ENCODE assay signal across 9 cellular contexts in the genomic region with DNA sequence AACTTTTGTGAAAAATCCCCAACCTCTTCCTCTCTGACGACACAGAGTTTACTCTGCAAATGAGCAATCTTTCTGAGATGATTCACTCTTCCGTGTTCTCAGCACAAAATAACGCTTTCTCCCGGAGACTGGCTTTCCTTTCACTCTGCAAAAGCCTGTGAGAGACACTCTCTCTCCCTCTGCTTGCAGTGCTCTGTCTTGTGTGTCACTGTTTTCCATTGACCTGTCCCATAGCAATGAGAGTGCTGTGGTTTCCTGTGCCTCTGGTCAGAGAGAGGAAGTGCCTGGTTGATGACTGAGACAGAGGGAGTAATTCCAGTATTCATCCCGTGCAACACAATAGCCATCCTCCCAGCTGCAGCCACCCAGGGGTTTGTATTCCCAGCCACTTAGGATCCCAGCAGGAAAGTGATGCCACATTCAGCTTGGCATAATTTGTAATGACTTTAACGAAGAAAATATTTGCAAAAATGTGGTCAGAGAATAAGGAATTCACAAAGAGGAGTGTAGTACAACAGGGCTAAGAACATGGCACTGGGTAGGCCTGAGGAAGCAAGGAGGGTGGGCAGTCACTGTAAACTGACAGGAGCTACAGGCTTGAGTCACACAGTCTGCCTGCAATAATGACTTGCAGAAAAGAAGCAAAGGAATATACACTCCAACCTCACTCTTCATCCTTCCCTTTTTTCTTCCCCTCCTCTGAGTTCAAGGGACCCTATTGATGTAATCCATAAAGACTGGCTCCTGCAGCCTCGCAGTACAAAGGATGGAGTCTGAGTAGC.
A peak's percentile ranks its signal among the peaks of the same experiment; 100 is the strongest.
DNase-seq lines count a peak whose midpoint lies in the region; ATAC-seq and TF ChIP-seq lines count a peak whose summit lies in the region.
"Had no signal": no experiment of that assay in that cellular context is flagged by ENCODE, and none has a peak within 500 bp of the region (broad histone marks: within the 10 kb centered on the region; RNA-seq: fewer than 3 reads in every experiment).

No MANE protein-coding gene starts in this region.

- H3K4me3 Mint-ChIP-seq in CD8-positive, alpha-beta memory T cell = no peak overlapping the region
- H3K4me3 Mint-ChIP-seq: activated B cell treated with CpG ODN at 0.5 μM for 24 hours had no signal

- POLR2A ChIA-PET in CD8-positive, alpha-beta memory T cell (lab: Charles Lee) = no interaction called here

- DNase-seq in EL (peak; percentile 99), fibroblast of peridontal ligament (ENCODE audit: extremely low read depth) (peak; percentile 93), skeletal muscle cell (ENCODE audit: low read depth) (peak; percentile 99), NCI-H1105 treated with DMSO at 0.1 percent for 48 hours (lab: John Stamatoyannopoulos, UW) (no peak)
- no peak for DNase-seq in CD8-positive, alpha-beta memory T cell
- DNase-seq: activated B cell treated with CpG ODN at 0.5 μM for 24 hours had no signal

- H3K9me3 Mint-ChIP-seq in CD8-positive, alpha-beta memory T cell = no peaks in the 10 kb centered on the region
- H3K9me3 Mint-ChIP-seq: activated B cell treated with CpG ODN at 0.5 μM for 24 hours had no signal

- H3K4me3 ChIP-seq in skeletal muscle cell (ENCODE audit: low read depth, low read length) = peak overlapping the region; percentile 33
- no peak overlapping the region for H3K4me3 ChIP-seq in CD8-positive, alpha-beta memory T cell (ENCODE audit: low read length)

- peak; percentile 84 for ATAC-seq in GM19438 (IDR thresholded peaks at IDR 0.05; ENCODE audit: low read depth, unreplicated experiment)
- ATAC-seq in HG03280 (IDR thresholded peaks at IDR 0.05; ENCODE audit: unreplicated experiment) = peak; percentile 55
- peak; percentile 90 for ATAC-seq in SK-N-SH treated with all-trans-retinoic acid at 6 μM for 48 hours

- CTCF ChIA-PET in CD8-positive, alpha-beta memory T cell (lab: Charles Lee) = no interaction called here

- H3K27me3 Mint-ChIP-seq in CD8-positive, alpha-beta memory T cell = peaks cover 0 to 2% of the 10 kb centered on the region in 2 donors
- H3K27me3 Mint-ChIP-seq: activated B cell treated with CpG ODN at 0.5 μM for 24 hours had no signal

- no peaks in the 10 kb centered on the region for H3K4me1 Mint-ChIP-seq in CD8-positive, alpha-beta memory T cell
- H3K4me1 Mint-ChIP-seq: activated B cell treated with CpG ODN at 0.5 μM for 24 hours had no signal

- no peaks in the 10 kb centered on the region for H3K9me3 ChIP-seq in CD8-positive, alpha-beta memory T cell (ENCODE audit: low read length)

- peak overlapping the region in 1 of 8 donors; percentile 8 for H3K27ac Mint-ChIP-seq in CD8-positive, alpha-beta memory T cell
- H3K27ac Mint-ChIP-seq: activated B cell treated with CpG ODN at 0.5 μM for 24 hours had no signal

- no peak overlapping the region for H3K27ac ChIP-seq in CD8-positive, alpha-beta memory T cell (ENCODE audit: low read depth, low read length)

- H3K36me3 Mint-ChIP-seq in CD8-positive, alpha-beta memory T cell = no peaks in the 10 kb centered on the region

- H3K27me3 ChIP-seq in CD8-positive, alpha-beta memory T cell (ENCODE audit: insufficient read depth, low read length, poor library complexity, severe bottlenecking) = no peaks in the 10 kb centered on the region

- no peaks in the 10 kb centered on the region for H3K4me1 ChIP-seq in CD8-positive, alpha-beta memory T cell (ENCODE audit: insufficient read depth, low read length)

- H3K36me3 ChIP-seq in CD8-positive, alpha-beta memory T cell (ENCODE audit: insufficient read depth, low read length) = no peaks in the 10 kb centered on the region

TF ChIP-seq in SK-N-SH treated with all-trans-retinoic acid at 6 μM for 48 hours, 23 proteins besides CTCF, POLR2A, EP300 and RAD21:
- TF ChIP-seq GLIS3 (CRISPR knock-in tag; IDR thresholded peaks at IDR 0.05) = no peak
- no peak for TF ChIP-seq SNAI2 (CRISPR knock-in tag; IDR thresholded peaks at IDR 0.05)
- TF ChIP-seq ZNF565 (CRISPR knock-in tag; conservative IDR thresholded peaks at IDR 0.05; ENCODE audit: low read depth) = no peak
- TF ChIP-seq ZFP30 (CRISPR knock-in tag; IDR thresholded peaks at IDR 0.05) = no peak
- TF ChIP-seq PPARA (CRISPR knock-in tag; IDR thresholded peaks at IDR 0.05; ENCODE audit: borderline replicate concordance) = no peak
- TF ChIP-seq ZC3H10 (CRISPR knock-in tag; IDR thresholded peaks at IDR 0.05) = no peak
- no peak for TF ChIP-seq ESRRG (CRISPR knock-in tag; IDR thresholded peaks at IDR 0.05)
- TF ChIP-seq, protein P1, sequence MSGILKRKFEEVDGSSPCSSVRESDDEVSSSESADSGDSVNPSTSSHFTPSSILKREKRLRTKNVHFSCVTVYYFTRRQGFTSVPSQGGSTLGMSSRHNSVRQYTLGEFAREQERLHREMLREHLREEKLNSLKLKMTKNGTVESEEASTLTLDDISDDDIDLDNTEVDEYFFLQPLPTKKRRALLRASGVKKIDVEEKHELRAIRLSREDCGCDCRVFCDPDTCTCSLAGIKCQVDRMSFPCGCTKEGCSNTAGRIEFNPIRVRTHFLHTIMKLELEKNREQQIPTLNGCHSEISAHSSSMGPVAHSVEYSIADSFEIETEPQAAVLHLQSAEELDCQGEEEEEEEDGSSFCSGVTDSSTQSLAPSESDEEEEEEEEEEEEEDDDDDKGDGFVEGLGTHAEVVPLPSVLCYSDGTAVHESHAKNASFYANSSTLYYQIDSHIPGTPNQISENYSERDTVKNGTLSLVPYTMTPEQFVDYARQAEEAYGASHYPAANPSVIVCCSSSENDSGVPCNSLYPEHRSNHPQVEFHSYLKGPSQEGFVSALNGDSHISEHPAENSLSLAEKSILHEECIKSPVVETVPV (CRISPR knock-in tag; IDR thresholded peaks at IDR 0.05) = no peak
- no peak; the same call in 1 of the 2 replicates for TF ChIP-seq TOX (CRISPR knock-in tag; IDR thresholded peaks at IDR 0.05; ENCODE audit: borderline replicate concordance)
- no peak for TF ChIP-seq ZNF70 (CRISPR knock-in tag; IDR thresholded peaks at IDR 0.05)
- no peak for TF ChIP-seq ZNF8 (CRISPR knock-in tag; IDR thresholded peaks at IDR 0.05)
- no peak for TF ChIP-seq ZFP3 (CRISPR knock-in tag; IDR thresholded peaks at IDR 0.05)
- TF ChIP-seq, protein P2, sequence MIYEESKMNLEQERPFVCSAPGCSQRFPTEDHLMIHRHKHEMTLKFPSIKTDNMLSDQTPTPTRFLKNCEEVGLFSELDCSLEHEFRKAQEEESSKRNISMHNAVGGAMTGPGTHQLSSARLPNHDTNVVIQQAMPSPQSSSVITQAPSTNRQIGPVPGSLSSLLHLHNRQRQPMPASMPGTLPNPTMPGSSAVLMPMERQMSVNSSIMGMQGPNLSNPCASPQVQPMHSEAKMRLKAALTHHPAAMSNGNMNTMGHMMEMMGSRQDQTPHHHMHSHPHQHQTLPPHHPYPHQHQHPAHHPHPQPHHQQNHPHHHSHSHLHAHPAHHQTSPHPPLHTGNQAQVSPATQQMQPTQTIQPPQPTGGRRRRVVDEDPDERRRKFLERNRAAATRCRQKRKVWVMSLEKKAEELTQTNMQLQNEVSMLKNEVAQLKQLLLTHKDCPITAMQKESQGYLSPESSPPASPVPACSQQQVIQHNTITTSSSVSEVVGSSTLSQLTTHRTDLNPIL (CRISPR knock-in tag; IDR thresholded peaks at IDR 0.05; ENCODE audit: low read depth) = no peak
- TF ChIP-seq ARNTL (CRISPR knock-in tag; IDR thresholded peaks at IDR 0.05; ENCODE audit: borderline replicate concordance, low read depth) = no peak
- TF ChIP-seq TCF4 (CRISPR knock-in tag; IDR thresholded peaks at IDR 0.05; ENCODE audit: borderline replicate concordance) = no peak
- TF ChIP-seq OSR1 (CRISPR knock-in tag; IDR thresholded peaks at IDR 0.05) = no peak

Comparison
In these comparisons a context has a peak if more than half of its experiments do, and no peak if none do; other contexts are left out.
1. DNase-seq: peak in EL (single experiment), fibroblast of peridontal ligament (single experiment) and skeletal muscle cell (single experiment); none in NCI-H1105 treated with DMSO at 0.1 percent for 48 hours (single experiment) and CD8-positive, alpha-beta memory T cell (0 of 5).
2. Peak in every context shown above with its lines, with median percentiles within 50 percentile points of each other: ATAC-seq.